ENCODE assay signal across 15 cellular contexts in the genomic region with DNA sequence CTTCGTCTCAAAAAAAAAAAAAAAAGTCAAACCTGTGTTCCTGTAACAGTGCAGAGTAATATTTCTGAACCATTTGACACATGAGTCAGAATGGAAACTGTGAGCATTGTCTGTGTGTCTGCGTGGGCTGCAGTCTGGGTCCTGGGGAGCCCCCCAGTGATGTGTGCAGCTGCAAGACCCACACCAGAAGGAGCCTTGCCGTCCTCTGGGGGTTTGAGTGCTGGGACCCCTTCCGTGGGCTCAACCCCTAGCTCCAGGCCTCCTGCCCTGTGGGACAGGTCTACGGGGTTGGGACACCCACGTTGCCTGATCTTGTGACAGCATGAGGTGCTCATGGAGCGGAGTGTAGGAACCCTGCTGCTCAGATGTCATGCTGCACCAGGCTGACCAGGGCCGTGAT. TPM values are rescaled to one million over a fixed set of nuclear protein-coding genes. Genes with fewer than 3 reads are reported as not detected.
DNase-seq lines count a peak whose midpoint lies in the region; ATAC-seq, FAIRE-seq and TF ChIP-seq lines count a peak whose summit lies in the region.
"Had no signal": no experiment of that assay in that cellular context is flagged by ENCODE, and none has a peak within 500 bp of the region (broad histone marks: within the 10 kb centered on the region; RNA-seq: fewer than 3 reads in every experiment).

No MANE protein-coding gene starts in this region.

- no peak for TF ChIP-seq POLR2A in H54 (IDR thresholded peaks at IDR 0.05; ENCODE audit: low read depth, low read length)

- peak overlapping the region; percentile 56 for H3K27ac Mint-ChIP-seq in activated naive CD8-positive, alpha-beta T cell treated with anti-CD3 and anti-CD28 coated beads for 36 hours
- H3K27ac Mint-ChIP-seq: CD8-positive, alpha-beta memory T cell; effector memory CD8-positive, alpha-beta T cell; nephron progenitor cell had no signal

- FAIRE-seq in pancreas (lab: Jason Lieb, UNC) (no peak), H54 (lab: Jason Lieb, UNC) (no peak)

- H3K9me3 ChIP-seq in pancreas, result no peaks in the 10 kb centered on the region
- H3K9me3 ChIP-seq: testis had no signal

- H3K27me3 ChIP-seq in pancreas, result no peaks in the 10 kb centered on the region
- H3K27me3 ChIP-seq: testis had no signal

- no peak for TF ChIP-seq CTCF in pancreas (IDR thresholded peaks at IDR 0.05)

- WGBS in pancreas, 2 donors, result 70 to 75% methylated on average over 8 of the region's 8 CpGs

- H3K4me3 Mint-ChIP-seq in activated naive CD8-positive, alpha-beta T cell treated with anti-CD3 and anti-CD28 coated beads for 36 hours, result no peak overlapping the region
- H3K4me3 Mint-ChIP-seq: CD8-positive, alpha-beta memory T cell; effector memory CD8-positive, alpha-beta T cell; nephron progenitor cell had no signal

- no peaks in the 10 kb centered on the region for H3K9me3 Mint-ChIP-seq in activated naive CD8-positive, alpha-beta T cell treated with anti-CD3 and anti-CD28 coated beads for 36 hours
- H3K9me3 Mint-ChIP-seq: CD8-positive, alpha-beta memory T cell; effector memory CD8-positive, alpha-beta T cell had no signal

- no peak overlapping the region for H3K27ac ChIP-seq in pancreas
- H3K27ac ChIP-seq: testis had no signal

- no peaks in the 10 kb centered on the region for H3K36me3 ChIP-seq in pancreas

- H3K4me3 ChIP-seq in pancreas, result no peak overlapping the region
- H3K4me3 ChIP-seq: testis had no signal

- no peaks in the 10 kb centered on the region for H3K4me1 ChIP-seq in pancreas
- H3K4me1 ChIP-seq: testis had no signal

- intact Hi-C loops in pancreas (cut with DNase I), result no loop called here

- no peaks in the 10 kb centered on the region for H3K27me3 Mint-ChIP-seq in activated naive CD8-positive, alpha-beta T cell treated with anti-CD3 and anti-CD28 coated beads for 36 hours
- H3K27me3 Mint-ChIP-seq: effector memory CD8-positive, alpha-beta T cell had no signal

- DNase-seq in activated T-cell treated with anti-CD3 and anti-CD28 coated beads for 24 hours (ENCODE audit: low read depth) (peak; percentile 22), activated T-cell treated with anti-CD3 and anti-CD28 coated beads for 4 hours (no peak), pancreas (no peak), H54 (ENCODE audit: insufficient read length, low spot score) (no peak)
- DNase-seq in activated naive CD8-positive, alpha-beta T cell treated with anti-CD3 and anti-CD28 coated beads for 36 hours, result peak; percentile 47
- peak; percentile 22 to 32 for DNase-seq in stimulated activated CD8-positive, alpha-beta memory T cell treated with anti-CD3 and anti-CD28 coated beads, Interleukin-7, amount 100 ng/mL, for 48 hours (ENCODE audit: extremely low read depth in 1 of 2, low read depth in 1 of 2)
- DNase-seq: ACHN; CD8-positive, alpha-beta memory T cell; effector memory CD8-positive, alpha-beta T cell; NCI-H82; nephron progenitor cell; RPMI8226; testis had no signal

- no peaks in the 10 kb centered on the region for H3K36me3 Mint-ChIP-seq in activated naive CD8-positive, alpha-beta T cell treated with anti-CD3 and anti-CD28 coated beads for 36 hours
- H3K36me3 Mint-ChIP-seq: CD8-positive, alpha-beta memory T cell had no signal

- ATAC-seq in HG03442 (IDR thresholded peaks at IDR 0.05; ENCODE audit: unreplicated experiment) (peak; percentile 46), GM21367 (IDR thresholded peaks at IDR 0.05; ENCODE audit: unreplicated experiment) (no peak), pancreas (no peak)
- ATAC-seq: effector memory CD8-positive, alpha-beta T cell had no signal

- H3K4me1 Mint-ChIP-seq in activated naive CD8-positive, alpha-beta T cell treated with anti-CD3 and anti-CD28 coated beads for 36 hours, result peaks cover 4% of the 10 kb centered on the region

RNA-seq across cellular contexts. Expression of gene DDX3X, which starts 43.7 kb away (rescaled TPM):
- total RNA-seq in activated naive CD8-positive, alpha-beta T cell treated with anti-CD3 and anti-CD28 coated beads for 36 hours, result 100 to 1,000 TPM; 275 to 291 TPM
- total RNA-seq in pancreas, result 100 to 1,000 TPM in 3 of 6 donors, 10 to 100 TPM in 3; 53.2 to 142 (median 102) TPM
- polyA plus RNA-seq in pancreas, result 10 to 100 TPM; 23.2 to 72.0 TPM

Comparison
In these comparisons a context has a peak if more than half of its experiments do, and no peak if none do; other contexts are left out.
1. DNase-seq: peak in activated T-cell treated with anti-CD3 and anti-CD28 coated beads for 24 hours (single experiment), activated naive CD8-positive, alpha-beta T cell treated with anti-CD3 and anti-CD28 coated beads for 36 hours (single experiment) and stimulated activated CD8-positive, alpha-beta memory T cell treated with anti-CD3 and anti-CD28 coated beads, Interleukin-7, amount 100 ng/mL, for 48 hours (2 of 2); none in activated T-cell treated with anti-CD3 and anti-CD28 coated beads for 4 hours (single experiment), pancreas (0 of 6) and H54 (single experiment).